15 cellular contexts compared by ENCODE assay signal in genomic region chr7:45683556-45684148, GRCh38.
"Had no signal": no experiment of that assay in that cellular context is flagged by ENCODE, and none has a peak within 500 bp of the region (broad histone marks: within the 10 kb centered on the region; RNA-seq: fewer than 3 reads in every experiment).

No MANE protein-coding gene starts in this region.

- DNase-seq: activated CD4-positive, alpha-beta T cell treated with anti-CD3 and anti-CD28 coated beads, Interleukin-2, amount 50 U/mL, for 48 hours; activated naive CD4-positive, alpha-beta T cell treated with anti-CD3 and anti-CD28 coated beads, Interleukin-2, amount 50 U/mL, for 16 hours; kidney; left lung; mesenchymal stem cell; sigmoid colon; SJCRH30; stimulated activated CD4-positive, alpha-beta T cell treated with anti-CD3 and anti-CD28 coated beads, Interleukin-1b, Interleukin-23, amount 100 ng/mL, for 48 hours; SW 1271 had no signal

- H3K36me3 ChIP-seq: left lung, sigmoid colon, SJCRH30, tibial artery had no signal

- H3K27ac ChIP-seq: left lung, sigmoid colon, SJCRH30, tibial artery had no signal

- H3K27me3 Mint-ChIP-seq: natural killer cell treated with Interleukin-12 subunit alpha and Interleukin-12 subunit beta and Interleukin-15 and Interleukin-18, amount 100 ng/mL, for 72 hours had no signal

- H3K4me1 ChIP-seq: left lung, sigmoid colon, SJCRH30, tibial artery had no signal

- H3K27me3 ChIP-seq: dorsolateral prefrontal cortex, left lung, sigmoid colon had no signal

- H3K9me3 ChIP-seq: left lung, sigmoid colon, SJCRH30, tibial artery had no signal

- H3K4me3 Mint-ChIP-seq: activated T-helper 1 cell treated with anti-CD3 and anti-CD28 coated beads, Interleukin-12 subunit alpha, Interleukin-12 subunit beta, Interleukin-2, Interleukin-4 antibody, amounts not matched to agents 30 ng/mL and 10 ng/mL and 1 ng/mL, durations not matched to agents 14 hours and 24 hours and 36 hours; natural killer cell treated with Interleukin-12 subunit alpha and Interleukin-12 subunit beta and Interleukin-15 and Interleukin-18, amount 100 ng/mL, for 72 hours had no signal

- ATAC-seq: activated CD4-positive, CD25-positive, alpha-beta regulatory T cell treated with anti-CD3 and anti-CD28 coated beads, Interleukin-2, amount 50 U/mL, for 24 hours; esophagus mucosa; left lung; natural killer cell treated with Interleukin-12 subunit alpha and Interleukin-12 subunit beta and Interleukin-15 and Interleukin-18, amount 100 ng/mL, for 72 hours had no signal

- H3K4me3 ChIP-seq: left lung, sigmoid colon, SJCRH30, tibial artery had no signal

- H3K36me3 Mint-ChIP-seq: natural killer cell treated with Interleukin-12 subunit alpha and Interleukin-12 subunit beta and Interleukin-15 and Interleukin-18, amount 100 ng/mL, for 72 hours had no signal

- H3K27ac Mint-ChIP-seq: activated T-helper 1 cell treated with anti-CD3 and anti-CD28 coated beads, Interleukin-12 subunit alpha, Interleukin-12 subunit beta, Interleukin-2, Interleukin-4 antibody, amounts not matched to agents 30 ng/mL and 10 ng/mL and 1 ng/mL, durations not matched to agents 14 hours and 24 hours and 36 hours; natural killer cell treated with Interleukin-12 subunit alpha and Interleukin-12 subunit beta and Interleukin-15 and Interleukin-18, amount 100 ng/mL, for 72 hours had no signal

- H3K9me3 Mint-ChIP-seq: activated T-helper 1 cell treated with anti-CD3 and anti-CD28 coated beads, Interleukin-12 subunit alpha, Interleukin-12 subunit beta, Interleukin-2, Interleukin-4 antibody, amounts not matched to agents 30 ng/mL and 10 ng/mL and 1 ng/mL, durations not matched to agents 14 hours and 24 hours and 36 hours; natural killer cell treated with Interleukin-12 subunit alpha and Interleukin-12 subunit beta and Interleukin-15 and Interleukin-18, amount 100 ng/mL, for 72 hours had no signal
